Comparison of ENCODE assay signal across 13 cellular contexts in genomic region chr10:74206727-74207126, GRCh38. TPM values are rescaled to one million over a fixed set of nuclear protein-coding genes. Genes with fewer than 3 reads are reported as not detected.
DNase-seq lines count a peak whose midpoint lies in the region; ATAC-seq and TF ChIP-seq lines count a peak whose summit lies in the region.
"Had no signal": no experiment of that assay in that cellular context is flagged by ENCODE, and none has a peak within 500 bp of the region (broad histone marks: within the 10 kb centered on the region; RNA-seq: fewer than 3 reads in every experiment).

No MANE protein-coding gene starts in this region.

- H2AFZ ChIP-seq in GM23248, result no peak overlapping the region

- peaks cover 70% of the 10 kb centered on the region for H3K79me2 ChIP-seq in GM23248 (ENCODE audit: insufficient read depth)

- 99 to 100% methylated on average over 6 of the region's 6 CpGs for WGBS in GM23248 (ENCODE audit: low coverage in 1 of 2, low lambda C conversion rate in 2 of 2, missing lambda C conversion rate in 2 of 2), 2 experiments

- no peaks in the 10 kb centered on the region for H3K27me3 ChIP-seq in GM23248 (replicated peaks; ENCODE audit: insufficient read depth)

- H3K4me2 ChIP-seq in GM23248 (ENCODE audit: unreplicated experiment), result no peak overlapping the region

- in situ Hi-C loops in GM23248 (cut with MboI), result no loop called here

- no peaks in the 10 kb centered on the region for H3K4me1 ChIP-seq in GM23248 (ENCODE audit: insufficient read depth)

- no peak; the same call in 1 of the 2 replicates for TF ChIP-seq RAD21 in Ishikawa (IDR thresholded peaks at IDR 0.05; ENCODE audit: low read depth)

- 0 out of 2 replicates have a peak, but pooled peaks cover 4% of the 10 kb centered on the region for H3K36me3 ChIP-seq in GM23248 (ENCODE audit: low read depth)

- peak overlapping the region; percentile 68 for H3K27ac Mint-ChIP-seq in stimulated activated effector memory CD8-positive, alpha-beta T cell treated with anti-CD3 and anti-CD28 coated beads, Interleukin-12 subunit alpha, Interleukin-12 subunit beta, amount 100 ng/mL, for 72 hours

- peak; percentile 73 for DNase-seq in NCI-H510A (lab: John Stamatoyannopoulos, UW)
- no peak for DNase-seq in stimulated activated effector memory CD8-positive, alpha-beta T cell treated with anti-CD3 and anti-CD28 coated beads, Interleukin-12 subunit alpha, Interleukin-12 subunit beta, amount 100 ng/mL, for 72 hours (ENCODE audit: low spot score in 2 of 2)
- no peak for DNase-seq in NCI-H1694 treated with DMSO at 0.1 percent for 48 hours (lab: John Stamatoyannopoulos, UW)
- no peak for DNase-seq in T-helper 1 cell
- no peak for DNase-seq in GM23248
- DNase-seq: activated T-cell treated with anti-CD3 and anti-CD28 coated beads, Interleukin-2, amount 50 U/mL, for 48 hours; amniotic stem cell; GOT3; stimulated activated CD4-positive, alpha-beta T cell treated with anti-CD3 and anti-CD28 coated beads, Interleukin-2, amount 100 ng/mL, for 24 hours; stimulated activated naive CD4-positive, alpha-beta T cell treated with Interleukin-2 at 50 U/mL for 16 hours had no signal

- no peak overlapping the region for H3K4me3 ChIP-seq in GM23248
- H3K4me3 ChIP-seq: lung had no signal

- H4K20me1 ChIP-seq in GM23248 (ENCODE audit: insufficient read depth), result no peaks in the 10 kb centered on the region

- H3F3A ChIP-seq in GM23248 (ENCODE audit: insufficient read depth), result no peaks in the 10 kb centered on the region

- H3K4me3 Mint-ChIP-seq in stimulated activated effector memory CD8-positive, alpha-beta T cell treated with anti-CD3 and anti-CD28 coated beads, Interleukin-12 subunit alpha, Interleukin-12 subunit beta, amount 100 ng/mL, for 72 hours, result no peak overlapping the region

- peak; percentile 96 for ATAC-seq in esophagus mucosa
- ATAC-seq in stimulated activated effector memory CD8-positive, alpha-beta T cell treated with anti-CD3 and anti-CD28 coated beads, Interleukin-12 subunit alpha, Interleukin-12 subunit beta, amount 100 ng/mL, for 72 hours, result no peak

- no peak for TF ChIP-seq EP300 in Ishikawa (IDR thresholded peaks at IDR 0.05; ENCODE audit: borderline replicate concordance)

- no peak overlapping the region for H3K9ac ChIP-seq in GM23248

- no peaks in the 10 kb centered on the region for H3K9me3 Mint-ChIP-seq in stimulated activated effector memory CD8-positive, alpha-beta T cell treated with anti-CD3 and anti-CD28 coated beads, Interleukin-12 subunit alpha, Interleukin-12 subunit beta, amount 100 ng/mL, for 72 hours

- no peak overlapping the region for H3K27ac ChIP-seq in GM23248

- peaks cover 42% of the 10 kb centered on the region for H3K36me3 Mint-ChIP-seq in stimulated activated effector memory CD8-positive, alpha-beta T cell treated with anti-CD3 and anti-CD28 coated beads, Interleukin-12 subunit alpha, Interleukin-12 subunit beta, amount 100 ng/mL, for 72 hours

- H3K4me1 Mint-ChIP-seq in stimulated activated effector memory CD8-positive, alpha-beta T cell treated with anti-CD3 and anti-CD28 coated beads, Interleukin-12 subunit alpha, Interleukin-12 subunit beta, amount 100 ng/mL, for 72 hours, result peaks cover 17% of the 10 kb centered on the region

- 0 out of 2 replicates have a peak, but pooled peaks cover 4% of the 10 kb centered on the region for H3K9me2 ChIP-seq in GM23248 (ENCODE audit: insufficient read depth)

- no peaks in the 10 kb centered on the region for H3K9me3 ChIP-seq in GM23248 (ENCODE audit: low read depth)

TF ChIP-seq in Ishikawa, 13 proteins besides CTCF, POLR2A, EP300 and RAD21:
- no peak for TF ChIP-seq CEBPB (IDR thresholded peaks at IDR 0.05)
- no peak for TF ChIP-seq FOXM1 (IDR thresholded peaks at IDR 0.05; ENCODE audit: borderline replicate concordance, low read depth)
- no peak for TF ChIP-seq YY1 (IDR thresholded peaks at IDR 0.05; ENCODE audit: low read depth)
- no peak for TF ChIP-seq TEAD4 (IDR thresholded peaks at IDR 0.05)
- TF ChIP-seq USF1 (IDR thresholded peaks at IDR 0.05), result peak; percentile 42
- peak; percentile 79 for TF ChIP-seq CREB1 (IDR thresholded peaks at IDR 0.05; ENCODE audit: low read depth)
- TF ChIP-seq TAF1 (IDR thresholded peaks at IDR 0.05; ENCODE audit: low read depth), result no peak
- TF ChIP-seq TCF12 (IDR thresholded peaks at IDR 0.05; ENCODE audit: low read depth), result peak; percentile 73
- TF ChIP-seq ZBTB7A (IDR thresholded peaks at IDR 0.05; ENCODE audit: low read depth), result no peak
- TF ChIP-seq REST (IDR thresholded peaks at IDR 0.05; ENCODE audit: low read depth), result no peak
- peak; percentile 57 for TF ChIP-seq NFIC (IDR thresholded peaks at IDR 0.05)
- TF ChIP-seq MAX (IDR thresholded peaks at IDR 0.05), result peak; percentile 85
- TF ChIP-seq EGR1 (IDR thresholded peaks at IDR 0.05), result no peak

RNA-seq across cellular contexts. Expression of gene ADK, which starts 55.7 kb away (rescaled TPM):
- total RNA-seq in esophagus mucosa, result 50.8 TPM
- total RNA-seq in GM23248 (2014; rRNA removed; shearing (Covaris generic)), result 29.3 and 43.7 TPM in 2 replicates
- polyA plus RNA-seq in GM23248 (2016; fragmentation: Nextera tagmentation; extraction: Ambion mirVana), result 72.5 and 75.1 TPM in 2 replicates

RNA-seq across cellular contexts. Expression of gene AP3M1, which starts 56.1 kb away (rescaled TPM):
- total RNA-seq in esophagus mucosa, result 22.6 TPM
- 22.4 and 35.6 TPM in 2 replicates for total RNA-seq in GM23248 (2014; rRNA removed; shearing (Covaris generic))
- 29.1 and 33.4 TPM in 2 replicates for polyA plus RNA-seq in GM23248 (2016; fragmentation: Nextera tagmentation; extraction: Ambion mirVana)
